36 cellular contexts compared by ENCODE assay signal in the genomic region with DNA sequence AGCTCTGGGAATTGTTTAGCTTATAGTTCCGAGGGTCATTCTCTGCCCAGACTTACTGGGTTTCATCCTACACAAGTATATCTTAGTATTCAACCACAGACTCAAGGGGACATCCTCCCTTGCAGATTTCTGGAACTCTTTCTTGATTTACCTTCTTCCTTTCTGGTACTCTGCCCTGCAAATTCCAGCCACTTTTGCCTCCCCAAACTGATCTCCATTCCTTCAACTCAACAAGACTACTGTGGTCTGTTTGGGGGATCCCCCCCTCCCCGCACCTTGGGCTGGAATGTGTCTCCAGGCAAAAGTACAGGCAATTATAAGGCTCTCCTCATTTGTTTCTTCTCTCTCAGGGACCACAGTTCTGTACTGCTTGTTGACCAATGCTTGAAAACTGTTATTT. TPM values are rescaled to one million over a fixed set of nuclear protein-coding genes. Genes with fewer than 3 reads are reported as not detected.
"Had no signal": no experiment of that assay in that cellular context is flagged by ENCODE, and none has a peak within 500 bp of the region (broad histone marks: within the 10 kb centered on the region; RNA-seq: fewer than 3 reads in every experiment).

No MANE protein-coding gene starts in this region.

- H3K4me3 Mint-ChIP-seq: activated B cell treated with CpG ODN at 0.5 μM for 24 hours; activated CD4-positive, alpha-beta memory T cell treated with anti-CD3 and anti-CD28 coated beads for 36 hours; activated CD4-positive, alpha-beta T cell treated with anti-CD3 and anti-CD28 coated beads, Interleukin-2, amount 10 ng/mL, durations not matched to agents 24 days and 14 days; activated CD8-positive, alpha-beta T cell treated with anti-CD3 and anti-CD28 coated beads for 36 hours; activated naive CD8-positive, alpha-beta T cell treated with anti-CD3 and anti-CD28 coated beads for 36 hours; activated T-cell treated with anti-CD3 and anti-CD28 coated beads, Interleukin-2, amount 50 U/mL, for 4 hours; activated T-cell treated with anti-CD3 and anti-CD28 coated beads, Interleukin-2, amount 50 U/mL, for 72 hours; activated T-helper 1 cell treated with anti-CD3 and anti-CD28 coated beads, Interleukin-12 subunit alpha, Interleukin-12 subunit beta, Interleukin-2, Interleukin-4 antibody, amounts not matched to agents 30 ng/mL and 10 ng/mL and 1 ng/mL, durations not matched to agents 14 hours and 24 hours and 36 hours; activated T-helper 17 cell treated with anti-CD3 and anti-CD28 coated beads, Interleukin-2, amount 50 U/mL, for 72 hours; brain; T-helper 1 cell treated with Interleukin-12 subunit alpha and Interleukin-12 subunit beta and Interleukin-4 antibody, amounts not matched to agents 30 μg/mL and 1 μg/mL, for 36 hours; T-helper 2 cell treated with Interferon-gamma antibody and Interleukin-4, amounts not matched to agents 5 μg/mL and 100 μg/mL, for 36 hours had no signal

- H3K36me3 ChIP-seq: adrenal gland, ascending aorta had no signal

- H3K9me3 Mint-ChIP-seq: activated CD4-positive, alpha-beta memory T cell treated with anti-CD3 and anti-CD28 coated beads for 36 hours; activated CD8-positive, alpha-beta T cell treated with anti-CD3 and anti-CD28 coated beads for 36 hours; activated naive CD4-positive, alpha-beta T cell treated with anti-CD3 and anti-CD28 coated beads, Interleukin-2, amount 50 U/mL, for 72 hours; activated naive CD8-positive, alpha-beta T cell treated with anti-CD3 and anti-CD28 coated beads for 36 hours; activated T-cell treated with anti-CD3 and anti-CD28 coated beads, Interleukin-2, amount 50 U/mL, for 72 hours; activated T-helper 1 cell treated with anti-CD3 and anti-CD28 coated beads, Interleukin-12 subunit alpha, Interleukin-12 subunit beta, Interleukin-2, Interleukin-4 antibody, amounts not matched to agents 30 ng/mL and 10 ng/mL and 1 ng/mL, durations not matched to agents 14 hours and 24 hours and 36 hours; activated T-helper 17 cell treated with anti-CD3 and anti-CD28 coated beads, Interleukin-2, amount 50 U/mL, for 72 hours; T-helper 1 cell treated with Interleukin-12 subunit alpha and Interleukin-12 subunit beta and Interleukin-4 antibody, amounts not matched to agents 30 μg/mL and 1 μg/mL, for 36 hours; T-helper 2 cell treated with Interferon-gamma antibody and Interleukin-4, amounts not matched to agents 5 μg/mL and 100 μg/mL, for 36 hours had no signal

- ATAC-seq: activated CD8-positive, alpha-beta T cell treated with anti-CD3 and anti-CD28 coated beads for 36 hours; activated naive CD4-positive, alpha-beta T cell treated with anti-CD3 and anti-CD28 coated beads, Interleukin-2, amount 50 U/mL, for 72 hours; activated T-cell treated with anti-CD3 and anti-CD28 coated beads, Interleukin-2, amount 50 U/mL, for 4 hours; activated T-cell treated with anti-CD3 and anti-CD28 coated beads, Interleukin-2, amount 50 U/mL, for 72 hours; activated T-helper 17 cell treated with anti-CD3 and anti-CD28 coated beads, Interleukin-2, amount 50 U/mL, for 72 hours had no signal

- H3K4me1 ChIP-seq: adrenal gland, ascending aorta had no signal

- H3K36me3 Mint-ChIP-seq: activated CD4-positive, alpha-beta memory T cell treated with anti-CD3 and anti-CD28 coated beads for 36 hours; activated naive CD4-positive, alpha-beta T cell treated with anti-CD3 and anti-CD28 coated beads, Interleukin-2, amount 50 U/mL, for 72 hours had no signal

- H3K27ac Mint-ChIP-seq: activated B cell treated with CpG ODN at 0.5 μM for 24 hours; activated CD4-positive, alpha-beta memory T cell treated with anti-CD3 and anti-CD28 coated beads for 36 hours; activated CD4-positive, alpha-beta T cell treated with anti-CD3 and anti-CD28 coated beads, Interleukin-2, amount 10 ng/mL, durations not matched to agents 24 days and 14 days; activated CD8-positive, alpha-beta T cell treated with anti-CD3 and anti-CD28 coated beads for 36 hours; activated naive CD4-positive, alpha-beta T cell treated with anti-CD3 and anti-CD28 coated beads, Interleukin-2, amount 50 U/mL, for 72 hours; activated naive CD8-positive, alpha-beta T cell treated with anti-CD3 and anti-CD28 coated beads for 36 hours; activated T-cell treated with anti-CD3 and anti-CD28 coated beads, Interleukin-2, amount 50 U/mL, for 72 hours; activated T-helper 1 cell treated with anti-CD3 and anti-CD28 coated beads, Interleukin-12 subunit alpha, Interleukin-12 subunit beta, Interleukin-2, Interleukin-4 antibody, amounts not matched to agents 30 ng/mL and 10 ng/mL and 1 ng/mL, durations not matched to agents 14 hours and 24 hours and 36 hours; activated T-helper 17 cell treated with anti-CD3 and anti-CD28 coated beads, Interleukin-2, amount 50 U/mL, for 72 hours; T-helper 1 cell treated with Interleukin-12 subunit alpha and Interleukin-12 subunit beta and Interleukin-4 antibody, amounts not matched to agents 30 μg/mL and 1 μg/mL, for 36 hours; T-helper 2 cell treated with Interferon-gamma antibody and Interleukin-4, amounts not matched to agents 5 μg/mL and 100 μg/mL, for 36 hours had no signal

- H3K4me3 ChIP-seq: adrenal gland, ascending aorta, cardiac muscle cell had no signal

- H3K27ac ChIP-seq: adrenal gland, ascending aorta, cardiac muscle cell, VCaP had no signal

- H3K27me3 Mint-ChIP-seq: activated B cell treated with CpG ODN at 0.5 μM for 24 hours; activated CD4-positive, alpha-beta memory T cell treated with anti-CD3 and anti-CD28 coated beads for 36 hours; activated CD4-positive, alpha-beta T cell treated with anti-CD3 and anti-CD28 coated beads, Interleukin-2, amount 10 ng/mL, durations not matched to agents 24 days and 14 days; activated CD8-positive, alpha-beta T cell treated with anti-CD3 and anti-CD28 coated beads for 36 hours; activated naive CD8-positive, alpha-beta T cell treated with anti-CD3 and anti-CD28 coated beads for 36 hours; activated T-helper 17 cell treated with anti-CD3 and anti-CD28 coated beads, Interleukin-2, amount 50 U/mL, for 72 hours; brain had no signal

- DNase-seq: activated B cell treated with CpG ODN at 0.5 μM for 24 hours; activated CD4-positive, alpha-beta memory T cell treated with anti-CD3 and anti-CD28 coated beads for 36 hours; activated CD4-positive, alpha-beta T cell treated with anti-CD3 and anti-CD28 coated beads for 4 hours; activated CD4-positive, alpha-beta T cell treated with anti-CD3 and anti-CD28 coated beads, Interleukin-2, amount 10 ng/mL, durations not matched to agents 24 days and 14 days; activated CD4-positive, alpha-beta T cell treated with anti-CD3 and anti-CD28 coated beads, Interleukin-2, amount 50 U/mL, for 1 hour; activated CD4-positive, alpha-beta T cell treated with anti-CD3 and anti-CD28 coated beads, Interleukin-2, amount 50 U/mL, for 4 hours; activated CD4-positive, CD25-positive, alpha-beta regulatory T cell treated with anti-CD3 and anti-CD28 coated beads, Interleukin-2, amount 50 U/mL, for 72 hours; activated CD8-positive, alpha-beta memory T cell treated with anti-CD3 and anti-CD28 coated beads, Interleukin-2, amount 50 U/mL, for 4 hours; activated CD8-positive, alpha-beta T cell treated with anti-CD3 and anti-CD28 coated beads for 36 hours; activated effector memory CD4-positive, alpha-beta T cell treated with anti-CD3 and anti-CD28 coated beads, Interleukin-2, amount 50 U/mL, for 16 hours; activated gamma-delta T cell treated with Interleukin-2 at 50 U/mL for 16 hours; activated naive CD4-positive, alpha-beta T cell; activated naive CD4-positive, alpha-beta T cell treated with anti-CD3 and anti-CD28 coated beads, Interleukin-2, amount 50 U/mL, for 16 hours; activated naive CD8-positive, alpha-beta T cell treated with anti-CD3 and anti-CD28 coated beads for 36 hours; activated T-cell treated with anti-CD3 and anti-CD28 coated beads for 4 hours; activated T-cell treated with anti-CD3 and anti-CD28 coated beads, Interleukin-2, amount 50 U/mL, for 1 hour; activated T-cell treated with anti-CD3 and anti-CD28 coated beads, Interleukin-2, amount 50 U/mL, for 4 hours; activated T-cell treated with anti-CD3 and anti-CD28 coated beads, Interleukin-2, amount 50 U/mL, for 72 hours; adrenal gland; amygdala; anterior cingulate cortex; caudate nucleus; SW 1271; T-helper 1 cell; T-helper 2 cell; T-helper 9 cell had no signal

- H3K4me1 Mint-ChIP-seq: activated B cell treated with CpG ODN at 0.5 μM for 24 hours; activated naive CD8-positive, alpha-beta T cell treated with anti-CD3 and anti-CD28 coated beads for 36 hours; activated T-helper 17 cell treated with anti-CD3 and anti-CD28 coated beads, Interleukin-2, amount 50 U/mL, for 72 hours; brain had no signal

RNA-seq across cellular contexts. Expression of a gene that starts 13.4 kb away (rescaled TPM):
- total RNA-seq: ascending aorta had no signal

RNA-seq across cellular contexts. Expression of a gene that starts 13.4 kb away (rescaled TPM):
- total RNA-seq: activated B cell treated with CpG ODN at 0.5 μM for 24 hours; activated CD4-positive, alpha-beta memory T cell treated with anti-CD3 and anti-CD28 coated beads for 36 hours; activated CD4-positive, alpha-beta T cell treated with anti-CD3 and anti-CD28 coated beads, Interleukin-2, amount 10 ng/mL, durations not matched to agents 24 days and 14 days; activated CD8-positive, alpha-beta T cell treated with anti-CD3 and anti-CD28 coated beads for 36 hours; activated naive CD4-positive, alpha-beta T cell treated with anti-CD3 and anti-CD28 coated beads, Interleukin-2, amount 50 U/mL, for 72 hours; activated naive CD8-positive, alpha-beta T cell treated with anti-CD3 and anti-CD28 coated beads for 36 hours; activated T-helper 1 cell treated with anti-CD3 and anti-CD28 coated beads, Interleukin-12 subunit alpha, Interleukin-12 subunit beta, Interleukin-2, Interleukin-4 antibody, amounts not matched to agents 30 ng/mL and 10 ng/mL and 1 ng/mL, durations not matched to agents 14 hours and 24 hours and 36 hours; activated T-helper 17 cell treated with anti-CD3 and anti-CD28 coated beads, Interleukin-2, amount 50 U/mL, for 72 hours; adrenal gland; ascending aorta; bronchial epithelial cell; cardiac muscle cell had no signal
